ENCODE assay signal across 1 cellular context in the genomic region with DNA sequence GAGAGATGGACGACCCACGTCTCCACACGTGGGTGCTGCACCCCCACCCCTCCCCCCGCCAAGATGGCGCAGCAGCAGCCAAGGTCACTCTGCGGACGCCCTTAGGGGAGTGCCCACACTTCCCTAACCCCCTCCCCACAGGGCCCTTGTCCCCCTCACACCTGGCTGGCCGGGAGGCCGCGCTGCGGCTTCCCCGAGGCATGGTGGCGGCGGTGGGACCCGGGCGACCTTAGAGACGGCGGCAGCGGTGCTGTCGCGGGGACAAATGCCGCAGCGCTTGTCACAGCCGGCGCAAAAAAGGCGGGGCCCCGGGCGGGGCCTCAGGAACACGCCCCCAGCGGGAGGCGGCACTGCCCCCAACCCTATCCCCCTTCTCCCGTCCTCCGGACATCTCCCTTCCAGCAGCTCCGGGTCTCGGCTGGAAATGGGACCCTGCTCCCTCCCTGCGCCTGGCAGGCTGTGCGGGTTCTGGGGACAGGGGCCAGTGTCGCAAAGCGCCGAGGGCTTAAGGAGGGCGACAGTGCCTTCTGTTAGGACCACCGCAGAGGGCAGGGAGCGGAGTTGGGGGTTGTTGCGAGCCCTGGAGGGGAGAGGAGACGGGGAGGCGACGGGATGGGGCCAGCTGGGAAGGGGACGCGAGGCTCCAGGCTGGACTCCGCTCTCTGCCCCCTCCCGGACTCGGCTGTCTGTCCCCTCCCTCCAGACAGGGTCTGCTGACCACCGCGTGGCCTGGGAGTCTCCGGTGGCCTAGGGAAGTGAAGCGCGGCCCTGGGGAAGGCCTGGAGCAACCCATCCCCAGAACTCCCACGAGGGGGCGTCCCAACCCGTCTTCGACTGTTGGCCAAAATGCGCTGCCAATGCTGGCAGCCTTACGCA.
A peak's percentile ranks its signal among the peaks of the same experiment; 100 is the strongest.
TF ChIP-seq lines count a peak whose summit lies in the region.

Gene CHCHD10 (minus strand): TSS at position 300 of the 876 bp plus-strand sequence. CDS start 98 bp downstream, at position 202.

TF ChIP-seq in K562, 482 proteins besides CTCF, POLR2A, EP300 and RAD21 (continued from another document and continues in another):
- TF ChIP-seq, protein P1, sequence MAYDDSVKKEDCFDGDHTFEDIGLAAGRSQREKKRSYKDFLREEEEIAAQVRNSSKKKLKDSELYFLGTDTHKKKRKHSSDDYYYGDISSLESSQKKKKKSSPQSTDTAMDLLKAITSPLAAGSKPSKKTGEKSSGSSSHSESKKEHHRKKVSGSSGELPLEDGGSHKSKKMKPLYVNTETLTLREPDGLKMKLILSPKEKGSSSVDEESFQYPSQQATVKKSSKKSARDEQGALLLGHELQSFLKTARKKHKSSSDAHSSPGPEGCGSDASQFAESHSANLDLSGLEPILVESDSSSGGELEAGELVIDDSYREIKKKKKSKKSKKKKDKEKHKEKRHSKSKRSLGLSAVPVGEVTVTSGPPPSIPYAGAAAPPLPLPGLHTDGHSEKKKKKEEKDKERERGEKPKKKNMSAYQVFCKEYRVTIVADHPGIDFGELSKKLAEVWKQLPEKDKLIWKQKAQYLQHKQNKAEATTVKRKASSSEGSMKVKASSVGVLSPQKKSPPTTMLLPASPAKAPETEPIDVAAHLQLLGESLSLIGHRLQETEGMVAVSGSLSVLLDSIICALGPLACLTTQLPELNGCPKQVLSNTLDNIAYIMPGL (CRISPR knock-in tag; IDR thresholded peaks at IDR 0.05), result 0 out of 2 replicates have a peak, but pooled peaks have one; percentile 49
- TF ChIP-seq ADNP (tag; IDR thresholded peaks at IDR 0.05) (no peak), SMC3 (conservative IDR thresholded peaks at IDR 0.05; ENCODE audit: insufficient read depth, low read depth, low read length) (peak; percentile 38; the same call in 1 of the 2 replicates), TCFL5 (CRISPR knock-in tag; conservative IDR thresholded peaks at IDR 0.05) (no peak), TAL1 (IDR thresholded peaks at IDR 0.05) (no peak), PTBP1 (IDR thresholded peaks at IDR 0.05; ENCODE audit: low read depth, low read length) (no peak), SETDB1 (IDR thresholded peaks at IDR 0.05; ENCODE audit: low read length) (no peak), KAT8 (IDR thresholded peaks at IDR 0.05; ENCODE audit: low read depth) (no peak), SAFB (IDR thresholded peaks at IDR 0.05; ENCODE audit: borderline replicate concordance, low read depth, low read length) (no peak), SIN3B (IDR thresholded peaks at IDR 0.05; ENCODE audit: low read depth) (no peak), ZNF212 (CRISPR knock-in tag; IDR thresholded peaks at IDR 0.05) (no peak), ATF4 (CRISPR knock-in tag; IDR thresholded peaks at IDR 0.05) (peak; percentile 45; the same call in 1 of the 2 replicates), ZNF184 (CRISPR knock-in tag; IDR thresholded peaks at IDR 0.05) (no peak), NRF1 (conservative IDR thresholded peaks at IDR 0.05 in 1 of 2, IDR thresholded peaks at IDR 0.05 in 1 of 2) (peak; percentile 59 to 63), ZNF3 (CRISPR knock-in tag; IDR thresholded peaks at IDR 0.05) (no peak), MAZ (CRISPR knock-in tag; conservative IDR thresholded peaks at IDR 0.05 in 1 of 2, IDR thresholded peaks at IDR 0.05 in 1 of 2) (peak in 1 of 2 experiments; percentile 87; a peak in 2 of 4 replicates), TAF1 (IDR thresholded peaks at IDR 0.05; ENCODE audit: control insufficient read depth, extremely low read depth, insufficient read depth, low read length, severe bottlenecking) (peak; percentile 88), HMGN3 (IDR thresholded peaks at IDR 0.05; ENCODE audit: borderline replicate concordance, extremely low read depth, insufficient read length, low read depth, low read length) (no peak), ZNF165 (CRISPR knock-in tag; IDR thresholded peaks at IDR 0.05; ENCODE audit: borderline replicate concordance) (no peak), GABPB2 (CRISPR knock-in tag; conservative IDR thresholded peaks at IDR 0.05) (no peak), ZZZ3 (IDR thresholded peaks at IDR 0.05) (no peak), BCOR (IDR thresholded peaks at IDR 0.05) (no peak), ZNF778 (CRISPR knock-in tag; IDR thresholded peaks at IDR 0.05) (no peak), ZNF253 (CRISPR knock-in tag; conservative IDR thresholded peaks at IDR 0.05) (no peak), FOXJ2 (tag; IDR thresholded peaks at IDR 0.05) (no peak), SREBF2 (CRISPR knock-in tag; IDR thresholded peaks at IDR 0.05) (0 out of 2 replicates have a peak, but pooled peaks have one; percentile 79), RBFOX2 (IDR thresholded peaks at IDR 0.05; ENCODE audit: low read depth, low read length) (peak; percentile 99), ZC3H4 (CRISPR knock-in tag; IDR thresholded peaks at IDR 0.05; ENCODE audit: borderline replicate concordance) (no peak), E2F4 (CRISPR knock-in tag; IDR thresholded peaks at IDR 0.05; ENCODE audit: low read depth) (no peak), FOXK1 (CRISPR knock-in tag; IDR thresholded peaks at IDR 0.05; ENCODE audit: borderline replicate concordance) (0 out of 2 replicates have a peak, but pooled peaks have one; percentile 50), COPS2 (conservative IDR thresholded peaks at IDR 0.05) (no peak), DPF2 (IDR thresholded peaks at IDR 0.05) (peak; percentile 35; the same call in 1 of the 2 replicates)
- TF ChIP-seq, protein P2, sequence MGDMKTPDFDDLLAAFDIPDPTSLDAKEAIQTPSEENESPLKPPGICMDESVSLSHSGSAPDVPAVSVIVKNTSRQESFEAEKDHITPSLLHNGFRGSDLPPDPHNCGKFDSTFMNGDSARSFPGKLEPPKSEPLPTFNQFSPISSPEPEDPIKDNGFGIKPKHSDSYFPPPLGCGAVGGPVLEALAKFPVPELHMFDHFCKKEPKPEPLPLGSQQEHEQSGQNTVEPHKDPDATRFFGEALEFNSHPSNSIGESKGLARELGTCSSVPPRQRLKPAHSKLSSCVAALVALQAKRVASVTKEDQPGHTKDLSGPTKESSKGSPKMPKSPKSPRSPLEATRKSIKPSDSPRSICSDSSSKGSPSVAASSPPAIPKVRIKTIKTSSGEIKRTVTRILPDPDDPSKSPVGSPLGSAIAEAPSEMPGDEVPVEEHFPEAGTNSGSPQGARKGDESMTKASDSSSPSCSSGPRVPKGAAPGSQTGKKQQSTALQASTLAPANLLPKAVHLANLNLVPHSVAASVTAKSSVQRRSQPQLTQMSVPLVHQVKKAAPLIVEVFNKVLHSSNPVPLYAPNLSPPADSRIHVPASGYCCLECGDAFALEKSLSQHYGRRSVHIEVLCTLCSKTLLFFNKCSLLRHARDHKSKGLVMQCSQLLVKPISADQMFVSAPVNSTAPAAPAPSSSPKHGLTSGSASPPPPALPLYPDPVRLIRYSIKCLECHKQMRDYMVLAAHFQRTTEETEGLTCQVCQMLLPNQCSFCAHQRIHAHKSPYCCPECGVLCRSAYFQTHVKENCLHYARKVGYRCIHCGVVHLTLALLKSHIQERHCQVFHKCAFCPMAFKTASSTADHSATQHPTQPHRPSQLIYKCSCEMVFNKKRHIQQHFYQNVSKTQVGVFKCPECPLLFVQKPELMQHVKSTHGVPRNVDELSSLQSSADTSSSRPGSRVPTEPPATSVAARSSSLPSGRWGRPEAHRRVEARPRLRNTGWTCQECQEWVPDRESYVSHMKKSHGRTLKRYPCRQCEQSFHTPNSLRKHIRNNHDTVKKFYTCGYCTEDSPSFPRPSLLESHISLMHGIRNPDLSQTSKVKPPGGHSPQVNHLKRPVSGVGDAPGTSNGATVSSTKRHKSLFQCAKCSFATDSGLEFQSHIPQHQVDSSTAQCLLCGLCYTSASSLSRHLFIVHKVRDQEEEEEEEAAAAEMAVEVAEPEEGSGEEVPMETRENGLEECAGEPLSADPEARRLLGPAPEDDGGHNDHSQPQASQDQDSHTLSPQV (IDR thresholded peaks at IDR 0.05), result peak; percentile 72
- TF ChIP-seq, protein P3, sequence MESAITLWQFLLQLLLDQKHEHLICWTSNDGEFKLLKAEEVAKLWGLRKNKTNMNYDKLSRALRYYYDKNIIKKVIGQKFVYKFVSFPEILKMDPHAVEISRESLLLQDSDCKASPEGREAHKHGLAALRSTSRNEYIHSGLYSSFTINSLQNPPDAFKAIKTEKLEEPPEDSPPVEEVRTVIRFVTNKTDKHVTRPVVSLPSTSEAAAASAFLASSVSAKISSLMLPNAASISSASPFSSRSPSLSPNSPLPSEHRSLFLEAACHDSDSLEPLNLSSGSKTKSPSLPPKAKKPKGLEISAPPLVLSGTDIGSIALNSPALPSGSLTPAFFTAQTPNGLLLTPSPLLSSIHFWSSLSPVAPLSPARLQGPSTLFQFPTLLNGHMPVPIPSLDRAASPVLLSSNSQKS (CRISPR knock-in tag; IDR thresholded peaks at IDR 0.05), result no peak
- TF ChIP-seq, protein P4, sequence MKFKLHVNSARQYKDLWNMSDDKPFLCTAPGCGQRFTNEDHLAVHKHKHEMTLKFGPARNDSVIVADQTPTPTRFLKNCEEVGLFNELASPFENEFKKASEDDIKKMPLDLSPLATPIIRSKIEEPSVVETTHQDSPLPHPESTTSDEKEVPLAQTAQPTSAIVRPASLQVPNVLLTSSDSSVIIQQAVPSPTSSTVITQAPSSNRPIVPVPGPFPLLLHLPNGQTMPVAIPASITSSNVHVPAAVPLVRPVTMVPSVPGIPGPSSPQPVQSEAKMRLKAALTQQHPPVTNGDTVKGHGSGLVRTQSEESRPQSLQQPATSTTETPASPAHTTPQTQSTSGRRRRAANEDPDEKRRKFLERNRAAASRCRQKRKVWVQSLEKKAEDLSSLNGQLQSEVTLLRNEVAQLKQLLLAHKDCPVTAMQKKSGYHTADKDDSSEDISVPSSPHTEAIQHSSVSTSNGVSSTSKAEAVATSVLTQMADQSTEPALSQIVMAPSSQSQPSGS (CRISPR knock-in tag; IDR thresholded peaks at IDR 0.05), result no peak
- TF ChIP-seq, protein P5, sequence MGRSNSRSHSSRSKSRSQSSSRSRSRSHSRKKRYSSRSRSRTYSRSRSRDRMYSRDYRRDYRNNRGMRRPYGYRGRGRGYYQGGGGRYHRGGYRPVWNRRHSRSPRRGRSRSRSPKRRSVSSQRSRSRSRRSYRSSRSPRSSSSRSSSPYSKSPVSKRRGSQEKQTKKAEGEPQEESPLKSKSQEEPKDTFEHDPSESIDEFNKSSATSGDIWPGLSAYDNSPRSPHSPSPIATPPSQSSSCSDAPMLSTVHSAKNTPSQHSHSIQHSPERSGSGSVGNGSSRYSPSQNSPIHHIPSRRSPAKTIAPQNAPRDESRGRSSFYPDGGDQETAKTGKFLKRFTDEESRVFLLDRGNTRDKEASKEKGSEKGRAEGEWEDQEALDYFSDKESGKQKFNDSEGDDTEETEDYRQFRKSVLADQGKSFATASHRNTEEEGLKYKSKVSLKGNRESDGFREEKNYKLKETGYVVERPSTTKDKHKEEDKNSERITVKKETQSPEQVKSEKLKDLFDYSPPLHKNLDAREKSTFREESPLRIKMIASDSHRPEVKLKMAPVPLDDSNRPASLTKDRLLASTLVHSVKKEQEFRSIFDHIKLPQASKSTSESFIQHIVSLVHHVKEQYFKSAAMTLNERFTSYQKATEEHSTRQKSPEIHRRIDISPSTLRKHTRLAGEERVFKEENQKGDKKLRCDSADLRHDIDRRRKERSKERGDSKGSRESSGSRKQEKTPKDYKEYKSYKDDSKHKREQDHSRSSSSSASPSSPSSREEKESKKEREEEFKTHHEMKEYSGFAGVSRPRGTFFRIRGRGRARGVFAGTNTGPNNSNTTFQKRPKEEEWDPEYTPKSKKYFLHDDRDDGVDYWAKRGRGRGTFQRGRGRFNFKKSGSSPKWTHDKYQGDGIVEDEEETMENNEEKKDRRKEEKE (IDR thresholded peaks at IDR 0.05; ENCODE audit: borderline replicate concordance in 1 of 2, control insufficient read depth in 1 of 2, low read depth in 2 of 2, low read length in 1 of 2), result no peak
- TF ChIP-seq, protein P6, sequence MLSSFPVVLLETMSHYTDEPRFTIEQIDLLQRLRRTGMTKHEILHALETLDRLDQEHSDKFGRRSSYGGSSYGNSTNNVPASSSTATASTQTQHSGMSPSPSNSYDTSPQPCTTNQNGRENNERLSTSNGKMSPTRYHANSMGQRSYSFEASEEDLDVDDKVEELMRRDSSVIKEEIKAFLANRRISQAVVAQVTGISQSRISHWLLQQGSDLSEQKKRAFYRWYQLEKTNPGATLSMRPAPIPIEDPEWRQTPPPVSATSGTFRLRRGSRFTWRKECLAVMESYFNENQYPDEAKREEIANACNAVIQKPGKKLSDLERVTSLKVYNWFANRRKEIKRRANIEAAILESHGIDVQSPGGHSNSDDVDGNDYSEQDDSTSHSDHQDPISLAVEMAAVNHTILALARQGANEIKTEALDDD (IDR thresholded peaks at IDR 0.05), result no peak
- TF ChIP-seq, protein P7, sequence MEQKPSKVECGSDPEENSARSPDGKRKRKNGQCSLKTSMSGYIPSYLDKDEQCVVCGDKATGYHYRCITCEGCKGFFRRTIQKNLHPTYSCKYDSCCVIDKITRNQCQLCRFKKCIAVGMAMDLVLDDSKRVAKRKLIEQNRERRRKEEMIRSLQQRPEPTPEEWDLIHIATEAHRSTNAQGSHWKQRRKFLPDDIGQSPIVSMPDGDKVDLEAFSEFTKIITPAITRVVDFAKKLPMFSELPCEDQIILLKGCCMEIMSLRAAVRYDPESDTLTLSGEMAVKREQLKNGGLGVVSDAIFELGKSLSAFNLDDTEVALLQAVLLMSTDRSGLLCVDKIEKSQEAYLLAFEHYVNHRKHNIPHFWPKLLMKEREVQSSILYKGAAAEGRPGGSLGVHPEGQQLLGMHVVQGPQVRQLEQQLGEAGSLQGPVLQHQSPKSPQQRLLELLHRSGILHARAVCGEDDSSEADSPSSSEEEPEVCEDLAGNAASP (IDR thresholded peaks at IDR 0.05), result no peak
- TF ChIP-seq, protein P8, sequence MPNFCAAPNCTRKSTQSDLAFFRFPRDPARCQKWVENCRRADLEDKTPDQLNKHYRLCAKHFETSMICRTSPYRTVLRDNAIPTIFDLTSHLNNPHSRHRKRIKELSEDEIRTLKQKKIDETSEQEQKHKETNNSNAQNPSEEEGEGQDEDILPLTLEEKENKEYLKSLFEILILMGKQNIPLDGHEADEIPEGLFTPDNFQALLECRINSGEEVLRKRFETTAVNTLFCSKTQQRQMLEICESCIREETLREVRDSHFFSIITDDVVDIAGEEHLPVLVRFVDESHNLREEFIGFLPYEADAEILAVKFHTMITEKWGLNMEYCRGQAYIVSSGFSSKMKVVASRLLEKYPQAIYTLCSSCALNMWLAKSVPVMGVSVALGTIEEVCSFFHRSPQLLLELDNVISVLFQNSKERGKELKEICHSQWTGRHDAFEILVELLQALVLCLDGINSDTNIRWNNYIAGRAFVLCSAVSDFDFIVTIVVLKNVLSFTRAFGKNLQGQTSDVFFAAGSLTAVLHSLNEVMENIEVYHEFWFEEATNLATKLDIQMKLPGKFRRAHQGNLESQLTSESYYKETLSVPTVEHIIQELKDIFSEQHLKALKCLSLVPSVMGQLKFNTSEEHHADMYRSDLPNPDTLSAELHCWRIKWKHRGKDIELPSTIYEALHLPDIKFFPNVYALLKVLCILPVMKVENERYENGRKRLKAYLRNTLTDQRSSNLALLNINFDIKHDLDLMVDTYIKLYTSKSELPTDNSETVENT (CRISPR knock-in tag; IDR thresholded peaks at IDR 0.05), result no peak
